9 cellular contexts compared by ENCODE assay signal in genomic region chr1:3313579-3313955, GRCh38.
A peak's percentile ranks its signal among the peaks of the same experiment; 100 is the strongest.
DNase-seq lines count a peak whose midpoint lies in the region; ATAC-seq and TF ChIP-seq lines count a peak whose summit lies in the region.
"Had no signal": no experiment of that assay in that cellular context is flagged by ENCODE, and none has a peak within 500 bp of the region (broad histone marks: within the 10 kb centered on the region; RNA-seq: fewer than 3 reads in every experiment).

No MANE protein-coding gene starts in this region.

- no peaks in the 10 kb centered on the region for H3K9me3 ChIP-seq in skeletal muscle satellite cell (replicated peaks; ENCODE audit: low read length)

- H3K27ac Mint-ChIP-seq in effector memory CD8-positive, alpha-beta T cell: no peak overlapping the region

- TF ChIP-seq CTCF in choroid plexus epithelial cell (conservative IDR thresholded peaks at IDR 0.05; ENCODE audit: low read depth, low read length): no peak

- H3K36me3 Mint-ChIP-seq in effector memory CD8-positive, alpha-beta T cell (ENCODE audit: insufficient read depth): no peaks in the 10 kb centered on the region

- H3K4me2 ChIP-seq in skeletal muscle satellite cell (ENCODE audit: low read length): peak overlapping the region; percentile 57

- H3K36me3 ChIP-seq in H7 (replicated peaks; ENCODE audit: control insufficient read depth, insufficient read depth, low read length): no peaks in the 10 kb centered on the region
- no peaks in the 10 kb centered on the region for H3K36me3 ChIP-seq in skeletal muscle satellite cell (ENCODE audit: insufficient read depth, low read length)

- H3K4me3 ChIP-seq in H7 (ENCODE audit: insufficient read depth, low read depth, low read length): no peak overlapping the region
- H3K4me3 ChIP-seq in choroid plexus epithelial cell (ENCODE audit: low read depth, low read length): no peak overlapping the region
- no peak overlapping the region for H3K4me3 ChIP-seq in skeletal muscle satellite cell (ENCODE audit: low read length)

- H3K4me3 Mint-ChIP-seq in effector memory CD8-positive, alpha-beta T cell: no peak overlapping the region

- peak overlapping the region; percentile 87 for H3K9ac ChIP-seq in skeletal muscle satellite cell (ENCODE audit: low read depth, low read length)

- H3K4me1 Mint-ChIP-seq in effector memory CD8-positive, alpha-beta T cell (ENCODE audit: low read depth in 2 of 2): peaks cover 8 to 15% of the 10 kb centered on the region in 2 donors

- H3K27me3 Mint-ChIP-seq in effector memory CD8-positive, alpha-beta T cell: peaks cover 23 to 42% of the 10 kb centered on the region in 2 donors

- peaks cover 4% of the 10 kb centered on the region for H3K27me3 ChIP-seq in H7 (ENCODE audit: control insufficient read depth, insufficient read depth, low read length)
- H3K27me3 ChIP-seq in skeletal muscle satellite cell (ENCODE audit: control insufficient read depth, insufficient read depth, low read length): no peaks in the 10 kb centered on the region

- peaks cover 34% of the 10 kb centered on the region for H3K4me1 ChIP-seq in skeletal muscle satellite cell (ENCODE audit: control insufficient read depth, insufficient read depth, low read length)

- peaks cover 4 to 8% of the 10 kb centered on the region in 2 donors for H3K9me3 Mint-ChIP-seq in effector memory CD8-positive, alpha-beta T cell

- ATAC-seq in effector memory CD8-positive, alpha-beta T cell (replicated peaks): no peak
- ATAC-seq in GM21528 (IDR thresholded peaks at IDR 0.05; ENCODE audit: low FRiP score, unreplicated experiment) (no peak), GM18498 (IDR thresholded peaks at IDR 0.05; ENCODE audit: unreplicated experiment) (no peak)

- peak; percentile 86 for DNase-seq in H7
- DNase-seq in choroid plexus epithelial cell (ENCODE audit: low read depth): peak; percentile 95
- DNase-seq in kidney tubule cell (ENCODE audit: low spot score): peak; percentile 65
- DNase-seq in effector memory CD8-positive, alpha-beta T cell: no peak
- no peak for DNase-seq in NCI-H510A treated with DMSO at 0.1 percent for 48 hours (lab: John Stamatoyannopoulos, UW)
- DNase-seq: NCI-H1930 had no signal

Comparison
In these comparisons a context has a peak if more than half of its experiments do, and no peak if none do; other contexts are left out.
1. DNase-seq: peak in H7 (single experiment), choroid plexus epithelial cell (single experiment) and kidney tubule cell (single experiment); none in effector memory CD8-positive, alpha-beta T cell (0 of 3) and NCI-H510A treated with DMSO at 0.1 percent for 48 hours (single experiment).